In genomic region chr19:30008169-30008568, GRCh38 we compare ENCODE assay signal across 27 cellular contexts.
"Had no signal": no experiment of that assay in that cellular context is flagged by ENCODE, and none has a peak within 500 bp of the region (broad histone marks: within the 10 kb centered on the region; RNA-seq: fewer than 3 reads in every experiment).

No MANE protein-coding gene starts in this region.

- H3K27me3 ChIP-seq: colonic mucosa, dorsolateral prefrontal cortex, esophagus muscularis mucosa, esophagus squamous epithelium, foreskin keratinocyte, gastrocnemius medialis, gastroesophageal sphincter, heart left ventricle, heart right ventricle, hepatocyte had no signal

- H3K27ac ChIP-seq: colonic mucosa, coronary artery, dorsolateral prefrontal cortex, epithelial cell of prostate, esophagus muscularis mucosa, esophagus squamous epithelium, foreskin keratinocyte, gastrocnemius medialis, gastroesophageal sphincter, heart left ventricle, heart right ventricle, hepatocyte had no signal

- H3K36me3 ChIP-seq: colonic mucosa had no signal

- ATAC-seq: effector memory CD8-positive, alpha-beta T cell; esophagus mucosa; foreskin keratinocyte; gastrocnemius medialis; gastroesophageal sphincter; heart left ventricle; heart right ventricle had no signal

- H3K4me3 Mint-ChIP-seq: dendritic cell treated with granulocyte-macrophage colony-stimulating factor and Interleukin-4, amounts not matched to agents 40 ng/mL and 50 ng/mL, for 4 days; effector memory CD8-positive, alpha-beta T cell; endodermal cell had no signal

- H3K27ac Mint-ChIP-seq: dendritic cell treated with granulocyte-macrophage colony-stimulating factor and Interleukin-4, amounts not matched to agents 40 ng/mL and 50 ng/mL, for 4 days; endodermal cell had no signal

- DNase-seq: colonic mucosa; cortex of kidney; dermis blood vessel endothelial cell; dorsolateral prefrontal cortex; effector CD4-positive, alpha-beta T cell; effector CD8-positive, alpha-beta T cell; effector memory CD4-positive, alpha-beta T cell; effector memory CD8-positive, alpha-beta T cell; endodermal cell; erythroblast; esophagus squamous epithelium; foreskin fibroblast; foreskin keratinocyte; foreskin melanocyte; gastrocnemius medialis; glutamatergic neuron; head of caudate nucleus; heart left ventricle; heart right ventricle had no signal

- H3K27me3 Mint-ChIP-seq: dendritic cell treated with granulocyte-macrophage colony-stimulating factor and Interleukin-4, amounts not matched to agents 40 ng/mL and 50 ng/mL, for 4 days; effector memory CD8-positive, alpha-beta T cell had no signal

- H3K9me3 Mint-ChIP-seq: dendritic cell treated with granulocyte-macrophage colony-stimulating factor and Interleukin-4, amounts not matched to agents 40 ng/mL and 50 ng/mL, for 4 days; effector memory CD8-positive, alpha-beta T cell; endodermal cell had no signal

- H3K4me3 ChIP-seq: colonic mucosa, coronary artery, dorsolateral prefrontal cortex, esophagus muscularis mucosa, esophagus squamous epithelium, gastrocnemius medialis, gastroesophageal sphincter, heart left ventricle, heart right ventricle, hepatocyte had no signal

- H3K9me3 ChIP-seq: colonic mucosa, esophagus muscularis mucosa, esophagus squamous epithelium, gastrocnemius medialis, gastroesophageal sphincter, heart left ventricle, heart right ventricle had no signal

- FAIRE-seq: endothelial cell of umbilical vein had no signal

- H3K4me1 ChIP-seq: colonic mucosa, esophagus muscularis mucosa, esophagus squamous epithelium, foreskin keratinocyte, heart left ventricle, heart right ventricle had no signal
